ENCODE assay signal across 17 cellular contexts in the genomic region with DNA sequence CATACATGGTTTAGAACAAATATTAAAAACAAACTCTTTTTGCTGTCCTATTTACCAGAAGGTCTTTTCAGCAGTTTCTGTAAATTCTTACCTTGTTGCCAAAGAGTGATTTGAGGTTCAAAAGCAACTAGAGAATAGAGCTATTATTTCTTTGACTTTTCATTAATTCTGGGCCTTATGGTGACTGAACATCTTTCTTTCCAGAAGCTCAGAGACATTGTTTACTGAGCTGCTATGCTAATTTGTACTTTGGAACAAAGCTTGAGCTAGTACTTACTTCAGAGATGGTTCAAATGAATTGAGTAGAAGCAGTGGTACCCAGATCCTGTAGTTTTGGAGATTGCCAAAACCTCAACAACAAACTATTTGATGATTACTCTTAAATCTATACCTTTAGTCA.
DNase-seq lines count a peak whose midpoint lies in the region; ATAC-seq and TF ChIP-seq lines count a peak whose summit lies in the region.
"Had no signal": no experiment of that assay in that cellular context is flagged by ENCODE, and none has a peak within 500 bp of the region (broad histone marks: within the 10 kb centered on the region; RNA-seq: fewer than 3 reads in every experiment).

No MANE protein-coding gene starts in this region.

- peak; percentile 40 for DNase-seq in amniotic epithelial cell (ENCODE audit: low read depth)
- DNase-seq in fibroblast of villous mesenchyme (ENCODE audit: low read depth) = peak; percentile 21
- peak; percentile 46 for DNase-seq in medulla oblongata (ENCODE audit: extremely low spot score)
- no peak for DNase-seq in spleen
- no peak for DNase-seq in NCI-H1930 (lab: John Stamatoyannopoulos, UW)
- no peak for DNase-seq in COLO668 (lab: John Stamatoyannopoulos, UW; ENCODE audit: unreplicated experiment)
- no peak for DNase-seq in tibial nerve (ENCODE audit: low spot score in 2 of 2)
- DNase-seq: DMS79 treated with DMSO at 0.1 percent for 48 hours, H7, HFFc6, IMR-90, NCI-H1436, NCI-H2171 treated with DMSO at 0.1 percent for 48 hours, NCI-H446 treated with DMSO at 0.1 percent for 48 hours had no signal

- TF ChIP-seq CTCF in fibroblast of villous mesenchyme (IDR thresholded peaks at IDR 0.05; ENCODE audit: insufficient read depth, low read depth, low read length) = no peak
- no peak for TF ChIP-seq CTCF in spleen (IDR thresholded peaks at IDR 0.05 in 8 of 11, conservative IDR thresholded peaks at IDR 0.05 in 3 of 11)
- no peak for TF ChIP-seq CTCF in tibial nerve (IDR thresholded peaks at IDR 0.05)

- H3K4me1 ChIP-seq in spleen (peaks cover 0 to 11% (median 1%) of the 10 kb centered on the region in 6 donors), tibial nerve (peaks cover 0 to 23% (median 12%) of the 10 kb centered on the region in 4 donors)

- ATAC-seq in HG02938 (IDR thresholded peaks at IDR 0.05; ENCODE audit: unreplicated experiment) = no peak

- H3K27me3 ChIP-seq in spleen (replicated peaks in 1 of 7) (no peaks in the 10 kb centered on the region), tibial nerve (no peaks in the 10 kb centered on the region)

- intact Hi-C loops in spleen (cut with DNase I; ENCODE audit: low total_unique reads) = no loop called here

- H3K9me3 ChIP-seq in spleen (no peaks in the 10 kb centered on the region), tibial nerve (peaks cover 0 to 3% (median 0%) of the 10 kb centered on the region in 4 donors)

- H3K36me3 ChIP-seq in spleen (no peaks in the 10 kb centered on the region), tibial nerve (no peaks in the 10 kb centered on the region)

- H3K4me3 ChIP-seq in fibroblast of villous mesenchyme (ENCODE audit: low read depth, low read length) (no peak overlapping the region), spleen (no peak overlapping the region), tibial nerve (no peak overlapping the region)

- H3K27ac ChIP-seq in spleen = peak overlapping the region in 5 of 8 donors; percentile 17 to 51 (median 27)
- no peak overlapping the region for H3K27ac ChIP-seq in tibial nerve
- H3K27ac ChIP-seq: C4-2B, HL-60 had no signal

- TF ChIP-seq POLR2A in spleen (IDR thresholded peaks at IDR 0.05) (no peak), tibial nerve (IDR thresholded peaks at IDR 0.05) (no peak)

- TF ChIP-seq EP300 in tibial nerve (IDR thresholded peaks at IDR 0.05) = no peak

Comparison
In these comparisons a context has a peak if more than half of its experiments do, and no peak if none do; other contexts are left out.
1. DNase-seq: peak in amniotic epithelial cell (single experiment), fibroblast of villous mesenchyme (single experiment) and medulla oblongata (single experiment); none in spleen (single experiment), NCI-H1930 (0 of 2), COLO668 (single experiment) and tibial nerve (0 of 2).
2. H3K27ac ChIP-seq: peak in spleen (5 of 8); none in tibial nerve (0 of 4).